24 cellular contexts compared by ENCODE assay signal in genomic region chr7:985127-985416, GRCh38.
"Had no signal": no experiment of that assay in that cellular context is flagged by ENCODE, and none has a peak within 500 bp of the region (broad histone marks: within the 10 kb centered on the region; RNA-seq: fewer than 3 reads in every experiment).

No MANE protein-coding gene starts in this region.

- H3K27ac ChIP-seq: colonic mucosa, epithelial cell of prostate, gastrocnemius medialis, lower lobe of right lung, parathyroid adenoma, prostate gland, right atrium auricular region, sigmoid colon, stomach, thyroid gland, vagina had no signal

- H2AFZ ChIP-seq: parathyroid adenoma had no signal

- H3K9me3 ChIP-seq: colonic mucosa, gastrocnemius medialis, lower lobe of right lung, prostate gland, right atrium auricular region, sigmoid colon, stomach, thyroid gland, vagina had no signal

- H3K9me3 Mint-ChIP-seq: dendritic cell treated with granulocyte-macrophage colony-stimulating factor and Interleukin-4, amounts not matched to agents 40 ng/mL and 50 ng/mL, for 4 days; endodermal cell; natural killer cell; neural crest cell; stimulated activated effector memory CD8-positive, alpha-beta T cell treated with anti-CD3 and anti-CD28 coated beads, Interleukin-12 subunit alpha, Interleukin-12 subunit beta, amount 100 ng/mL, for 72 hours had no signal

- H3K36me3 Mint-ChIP-seq: natural killer cell; stimulated activated effector memory CD8-positive, alpha-beta T cell treated with anti-CD3 and anti-CD28 coated beads, Interleukin-12 subunit alpha, Interleukin-12 subunit beta, amount 100 ng/mL, for 72 hours had no signal

- H3K27ac Mint-ChIP-seq: dendritic cell treated with granulocyte-macrophage colony-stimulating factor and Interleukin-4, amounts not matched to agents 40 ng/mL and 50 ng/mL, for 4 days; endodermal cell; natural killer cell; stimulated activated effector memory CD8-positive, alpha-beta T cell treated with anti-CD3 and anti-CD28 coated beads, Interleukin-12 subunit alpha, Interleukin-12 subunit beta, amount 100 ng/mL, for 72 hours had no signal

- H3K4me1 Mint-ChIP-seq: endodermal cell; natural killer cell; stimulated activated effector memory CD8-positive, alpha-beta T cell treated with anti-CD3 and anti-CD28 coated beads, Interleukin-12 subunit alpha, Interleukin-12 subunit beta, amount 100 ng/mL, for 72 hours had no signal

- DNase-seq: colonic mucosa; effector CD8-positive, alpha-beta T cell; endodermal cell; foreskin fibroblast; gastrocnemius medialis; head of caudate nucleus; left ventricle myocardium superior; lower lobe of right lung; natural killer cell; sigmoid colon; stimulated activated CD4-positive, alpha-beta T cell treated with anti-CD3 and anti-CD28 coated beads, Interleukin-2, amount 100 ng/mL, for 24 hours; stimulated activated CD4-positive, alpha-beta T cell treated with anti-CD3 and anti-CD28 coated beads, Interleukin-4, amount 100 ng/mL, for 24 hours; stimulated activated naive CD4-positive, alpha-beta T cell treated with Interleukin-2 at 50 U/mL for 16 hours; stomach; thyroid gland; trophoblast cell had no signal

- H3K36me3 ChIP-seq: colonic mucosa, gastrocnemius medialis, lower lobe of right lung, prostate gland, right atrium auricular region, sigmoid colon, stomach, thyroid gland, vagina had no signal

- H3K4me3 ChIP-seq: colonic mucosa, gastrocnemius medialis, lower lobe of right lung, prostate gland, right atrium auricular region, sigmoid colon, stomach, thyroid gland, vagina had no signal

- H3K4me1 ChIP-seq: gastrocnemius medialis had no signal

- H3K9ac ChIP-seq: parathyroid adenoma had no signal

- H3K4me3 Mint-ChIP-seq: dendritic cell treated with granulocyte-macrophage colony-stimulating factor and Interleukin-4, amounts not matched to agents 40 ng/mL and 50 ng/mL, for 4 days; endodermal cell; natural killer cell; stimulated activated effector memory CD8-positive, alpha-beta T cell treated with anti-CD3 and anti-CD28 coated beads, Interleukin-12 subunit alpha, Interleukin-12 subunit beta, amount 100 ng/mL, for 72 hours had no signal

- H3K27me3 ChIP-seq: colonic mucosa, right atrium auricular region, thyroid gland, vagina had no signal
